26 cellular contexts compared by ENCODE assay signal in the genomic region with DNA sequence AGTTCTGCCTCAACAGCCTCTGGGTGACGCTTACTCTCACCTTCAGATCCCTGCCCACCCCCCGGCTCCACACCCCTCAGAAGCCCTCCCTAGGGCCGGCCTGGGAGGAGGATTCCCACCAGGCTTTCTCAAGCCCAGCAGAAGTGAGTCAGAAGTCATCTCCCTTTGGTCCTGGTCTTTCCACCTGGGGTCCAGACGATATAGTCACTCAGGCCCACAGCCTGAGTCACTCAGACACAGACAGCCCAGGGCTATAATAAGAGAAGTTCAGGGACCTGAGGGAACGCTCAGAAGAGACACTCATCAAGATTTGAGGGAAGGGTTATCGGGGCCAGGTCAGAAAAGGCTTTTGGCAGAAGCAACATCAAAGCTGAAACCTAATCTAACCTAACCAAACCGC.
"Had no signal": no experiment of that assay in that cellular context is flagged by ENCODE, and none has a peak within 500 bp of the region (broad histone marks: within the 10 kb centered on the region; RNA-seq: fewer than 3 reads in every experiment).

No MANE protein-coding gene starts in this region.

- H3K36me3 ChIP-seq: ascending aorta, brain microvascular endothelial cell, esophagus squamous epithelium, gastroesophageal sphincter had no signal

- H3K4me1 ChIP-seq: ascending aorta, esophagus squamous epithelium, gastroesophageal sphincter had no signal

- H3K9me3 ChIP-seq: ascending aorta, esophagus squamous epithelium, gastroesophageal sphincter had no signal

- H3K4me3 ChIP-seq: ascending aorta, esophagus squamous epithelium, gastroesophageal sphincter had no signal

- ATAC-seq: activated naive CD4-positive, alpha-beta T cell treated with anti-CD3 and anti-CD28 coated beads, Interleukin-2, amount 50 U/mL, for 72 hours; activated T-cell treated with anti-CD3 and anti-CD28 coated beads, Interleukin-2, amount 50 U/mL, for 72 hours; gastroesophageal sphincter; WTC11 had no signal

- H3K27ac ChIP-seq: ascending aorta, brain microvascular endothelial cell, epithelial cell of prostate, esophagus squamous epithelium, gastroesophageal sphincter, VCaP had no signal

- H3K27me3 ChIP-seq: ascending aorta, brain microvascular endothelial cell had no signal

- DNase-seq: activated CD4-positive, alpha-beta memory T cell treated with anti-CD3 and anti-CD28 coated beads, Interleukin-2, amount 10 ng/mL, durations not matched to agents 7 days and 5 days; activated CD4-positive, alpha-beta T cell treated with anti-CD3 and anti-CD28 coated beads for 1 hour; activated CD4-positive, alpha-beta T cell treated with anti-CD3 and anti-CD28 coated beads for 4 hours; activated CD4-positive, alpha-beta T cell treated with anti-CD3 and anti-CD28 coated beads, Interleukin-2, amount 10 ng/mL, durations not matched to agents 7 days and 5 days; activated CD4-positive, alpha-beta T cell treated with anti-CD3 and anti-CD28 coated beads, Interleukin-2, amount 50 U/mL, for 4 hours; activated CD8-positive, alpha-beta memory T cell treated with anti-CD3 and anti-CD28 coated beads, Interleukin-2, amount 50 U/mL, for 48 hours; activated gamma-delta T cell; activated naive CD4-positive, alpha-beta T cell; activated naive CD4-positive, alpha-beta T cell treated with anti-CD3 and anti-CD28 coated beads, Interleukin-2, amount 10 ng/mL, durations not matched to agents 7 days and 5 days; activated naive CD8-positive, alpha-beta T cell treated with anti-CD3 and anti-CD28 coated beads, Interleukin-2, amount 10 ng/mL, durations not matched to agents 7 days and 5 days; activated T-cell treated with anti-CD3 and anti-CD28 coated beads for 4 hours; activated T-cell treated with anti-CD3 and anti-CD28 coated beads, Interleukin-2, amount 50 U/mL, for 24 hours; activated T-cell treated with anti-CD3 and anti-CD28 coated beads, Interleukin-2, amount 50 U/mL, for 72 hours; brain microvascular endothelial cell; cortex of kidney; dermis blood vessel endothelial cell; effector CD8-positive, alpha-beta T cell; esophagus squamous epithelium; foreskin melanocyte; T-helper 2 cell had no signal
